Comparison of ENCODE assay signal across 21 cellular contexts in the genomic region with DNA sequence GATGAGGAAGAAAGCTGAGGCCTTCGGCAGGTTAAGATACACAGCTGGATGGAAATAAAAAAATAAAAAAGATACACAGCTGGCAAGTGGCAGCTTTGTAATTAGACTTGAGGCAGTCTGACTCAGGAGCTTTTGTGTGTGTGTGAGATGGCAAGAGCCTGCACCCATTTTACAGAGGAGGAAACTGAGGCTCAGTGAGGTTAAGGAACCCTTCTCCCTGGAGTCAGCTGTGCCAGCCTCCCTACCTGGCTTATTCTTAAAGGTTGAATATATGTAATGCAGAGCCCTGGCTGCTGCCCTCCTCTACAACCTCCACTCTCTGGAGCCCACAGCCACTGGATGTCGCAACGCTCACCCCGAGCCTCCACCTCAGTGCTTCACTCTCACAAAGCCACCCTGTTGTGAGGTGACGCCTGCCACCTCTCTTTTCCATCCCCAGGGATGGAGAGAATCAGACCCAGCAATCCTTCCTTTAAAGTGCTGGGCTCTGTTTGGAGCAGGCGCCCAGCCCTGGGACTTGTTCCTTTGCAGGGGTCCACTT. TPM values are rescaled to one million over a fixed set of nuclear protein-coding genes. Genes with fewer than 3 reads are reported as not detected.
DNase-seq lines count a peak whose midpoint lies in the region; ATAC-seq and TF ChIP-seq lines count a peak whose summit lies in the region.
"Had no signal": no experiment of that assay in that cellular context is flagged by ENCODE, and none has a peak within 500 bp of the region (broad histone marks: within the 10 kb centered on the region; RNA-seq: fewer than 3 reads in every experiment).

No MANE protein-coding gene starts in this region.

- no peak overlapping the region for H3K4me3 Mint-ChIP-seq in activated T-cell treated with anti-CD3 and anti-CD28 coated beads, Interleukin-2, amount 50 U/mL, for 4 hours
- H3K4me3 Mint-ChIP-seq in natural killer cell treated with Interleukin-12 subunit alpha and Interleukin-12 subunit beta and Interleukin-15 and Interleukin-18, amount 100 ng/mL, for 72 hours, result no peak overlapping the region
- H3K4me3 Mint-ChIP-seq: B cell; CD8-positive, alpha-beta T cell; HFFc6 had no signal

- intact Hi-C loops in right lobe of liver (cut with DNase I), result no loop called here

- H3K4me1 Mint-ChIP-seq in activated T-cell treated with anti-CD3 and anti-CD28 coated beads, Interleukin-2, amount 50 U/mL, for 4 hours (ENCODE audit: low read depth), result no peaks in the 10 kb centered on the region
- no peaks in the 10 kb centered on the region for H3K4me1 Mint-ChIP-seq in natural killer cell treated with Interleukin-12 subunit alpha and Interleukin-12 subunit beta and Interleukin-15 and Interleukin-18, amount 100 ng/mL, for 72 hours (ENCODE audit: low read depth in 2 of 2)
- H3K4me1 Mint-ChIP-seq: B cell had no signal

- no peak for TF ChIP-seq CTCF in right lobe of liver (IDR thresholded peaks at IDR 0.05)

- peaks cover 0 to 25% (median 11%) of the 10 kb centered on the region in 4 donors for H3K4me1 ChIP-seq in right lobe of liver

- no peaks in the 10 kb centered on the region for H3K27me3 ChIP-seq in right lobe of liver
- H3K27me3 ChIP-seq: BLaER1 treated with 17β-estradiol and CSF1 and Interleukin-3, amounts not matched to agents 10 nM and 100 nM had no signal

- H3K27me3 Mint-ChIP-seq in activated T-cell treated with anti-CD3 and anti-CD28 coated beads, Interleukin-2, amount 50 U/mL, for 4 hours (ENCODE audit: low read depth), result peaks cover 9% of the 10 kb centered on the region
- peaks cover 15% of the 10 kb centered on the region in 2 donors for H3K27me3 Mint-ChIP-seq in natural killer cell treated with Interleukin-12 subunit alpha and Interleukin-12 subunit beta and Interleukin-15 and Interleukin-18, amount 100 ng/mL, for 72 hours

- H3K27ac ChIP-seq in right lobe of liver, result peak overlapping the region in 2 of 3 donors; percentile 70 to 77
- H3K27ac ChIP-seq: BLaER1 treated with 17β-estradiol and CSF1 and Interleukin-3, amounts not matched to agents 10 nM and 100 nM; GM23248; HL-60 had no signal

- 25% methylated on average over 1 of the region's 6 CpGs for WGBS in right lobe of liver (ENCODE audit: insufficient coverage, low coverage, low lambda C conversion rate, missing lambda C conversion rate)

- H3K27ac Mint-ChIP-seq in natural killer cell treated with Interleukin-12 subunit alpha and Interleukin-12 subunit beta and Interleukin-15 and Interleukin-18, amount 100 ng/mL, for 72 hours, result no peak overlapping the region
- H3K27ac Mint-ChIP-seq: B cell; CD8-positive, alpha-beta T cell; HFFc6 had no signal

- peak; percentile 46 for DNase-seq in NK-92 treated with Interleukin-12 subunit alpha and Interleukin-12 subunit beta, amount 100 ng/mL, for 24 hours (lab: John Stamatoyannopoulos, UW)
- no peak for DNase-seq in NK-92 (lab: John Stamatoyannopoulos, UW; ENCODE audit: unreplicated experiment)
- peak; percentile 60 for DNase-seq in NCI-H2107 treated with DMSO at 0.1 percent for 48 hours (lab: John Stamatoyannopoulos, UW; ENCODE audit: unreplicated experiment)
- no peak for DNase-seq in right lobe of liver
- no peak for DNase-seq in activated naive CD4-positive, alpha-beta T cell treated with anti-CD3 and anti-CD28 coated beads, Interleukin-2, amount 50 U/mL, for 16 hours
- no peak for DNase-seq in activated T-cell treated with anti-CD3 and anti-CD28 coated beads, Interleukin-2, amount 50 U/mL, for 4 hours
- no peak for DNase-seq in natural killer cell treated with Interleukin-12 subunit alpha and Interleukin-12 subunit beta and Interleukin-15 and Interleukin-18, amount 100 ng/mL, for 72 hours (ENCODE audit: low spot score)
- DNase-seq: CD8-positive, alpha-beta T cell; COR-L47; DMS 273 treated with DMSO at 0.1 percent for 48 hours; DMS53; DND-41; GM23248; H7; HFFc6; KBM-7 had no signal

- no peak for TF ChIP-seq POLR2A in right lobe of liver (IDR thresholded peaks at IDR 0.05)

- no peaks in the 10 kb centered on the region for H3K36me3 ChIP-seq in right lobe of liver
- H3K36me3 ChIP-seq: BLaER1 treated with 17β-estradiol and CSF1 and Interleukin-3, amounts not matched to agents 10 nM and 100 nM had no signal

- no peaks in the 10 kb centered on the region for H3K36me3 Mint-ChIP-seq in activated T-cell treated with anti-CD3 and anti-CD28 coated beads, Interleukin-2, amount 50 U/mL, for 4 hours (ENCODE audit: insufficient read depth)
- H3K36me3 Mint-ChIP-seq in natural killer cell treated with Interleukin-12 subunit alpha and Interleukin-12 subunit beta and Interleukin-15 and Interleukin-18, amount 100 ng/mL, for 72 hours, result no peaks in the 10 kb centered on the region
- H3K36me3 Mint-ChIP-seq: CD8-positive, alpha-beta T cell had no signal

- H3K9me3 Mint-ChIP-seq in activated T-cell treated with anti-CD3 and anti-CD28 coated beads, Interleukin-2, amount 50 U/mL, for 4 hours, result no peaks in the 10 kb centered on the region
- H3K9me3 Mint-ChIP-seq in natural killer cell treated with Interleukin-12 subunit alpha and Interleukin-12 subunit beta and Interleukin-15 and Interleukin-18, amount 100 ng/mL, for 72 hours, result no peaks in the 10 kb centered on the region
- H3K9me3 Mint-ChIP-seq: CD8-positive, alpha-beta T cell; HFFc6 had no signal

- H3K9me3 ChIP-seq in right lobe of liver, result no peaks in the 10 kb centered on the region
- H3K9me3 ChIP-seq: BLaER1 treated with 17β-estradiol and CSF1 and Interleukin-3, amounts not matched to agents 10 nM and 100 nM had no signal

- no peak overlapping the region for H3K4me3 ChIP-seq in right lobe of liver
- H3K4me3 ChIP-seq: BLaER1 treated with 17β-estradiol and CSF1 and Interleukin-3, amounts not matched to agents 10 nM and 100 nM; GM23248 had no signal

- peak in 1 of 4 donors; percentile 19 for ATAC-seq in right lobe of liver
- no peak for ATAC-seq in activated T-cell treated with anti-CD3 and anti-CD28 coated beads, Interleukin-2, amount 50 U/mL, for 4 hours
- no peak for ATAC-seq in natural killer cell treated with Interleukin-12 subunit alpha and Interleukin-12 subunit beta and Interleukin-15 and Interleukin-18, amount 100 ng/mL, for 72 hours
- ATAC-seq: CD8-positive, alpha-beta T cell; HCT116 had no signal

RNA-seq across cellular contexts. Expression of gene FAM107A, which starts 20.6 kb away (rescaled TPM):
- total RNA-seq in right lobe of liver, result 1 to 10 TPM in 3 of 6 experiments, under 1 TPM in 3; 0.33 to 3.6 (median 1.6) TPM
- not detected for total RNA-seq in activated T-cell treated with anti-CD3 and anti-CD28 coated beads, Interleukin-2, amount 50 U/mL, for 4 hours
- total RNA-seq in natural killer cell treated with Interleukin-12 subunit alpha and Interleukin-12 subunit beta and Interleukin-15 and Interleukin-18, amount 100 ng/mL, for 72 hours, result not detected
- total RNA-seq: A172; B cell; CD8-positive, alpha-beta T cell had no signal

Comparison
In these comparisons a context has a peak if more than half of its experiments do, and no peak if none do; other contexts are left out.
1. DNase-seq: peak in NK-92 treated with Interleukin-12 subunit alpha and Interleukin-12 subunit beta, amount 100 ng/mL, for 24 hours (single experiment) and NCI-H2107 treated with DMSO at 0.1 percent for 48 hours (single experiment); none in NK-92 (single experiment), right lobe of liver (0 of 3), activated naive CD4-positive, alpha-beta T cell treated with anti-CD3 and anti-CD28 coated beads, Interleukin-2, amount 50 U/mL, for 16 hours (single experiment), activated T-cell treated with anti-CD3 and anti-CD28 coated beads, Interleukin-2, amount 50 U/mL, for 4 hours (single experiment) and natural killer cell treated with Interleukin-12 subunit alpha and Interleukin-12 subunit beta and Interleukin-15 and Interleukin-18, amount 100 ng/mL, for 72 hours (single experiment).